ENCODE assay signal across 9 cellular contexts in genomic region chr12:2845280-2845679, GRCh38. TPM values are rescaled to one million over a fixed set of nuclear protein-coding genes. Genes with fewer than 3 reads are reported as not detected.
DNase-seq lines count a peak whose midpoint lies in the region; ATAC-seq and TF ChIP-seq lines count a peak whose summit lies in the region.
"Had no signal": no experiment of that assay in that cellular context is flagged by ENCODE, and none has a peak within 500 bp of the region (broad histone marks: within the 10 kb centered on the region; RNA-seq: fewer than 3 reads in every experiment).

No MANE protein-coding gene starts in this region.

- 61 to 71% methylated on average over 2 to 4 of the region's 6 CpGs for WGBS in mesodermal cell (ENCODE audit: insufficient coverage in 2 of 2), 2 experiments

- no peak for ATAC-seq in left colon

- intact Hi-C loops in left colon (cut with DNase I, micrococcal nuclease) = no loop called here

- no peaks in the 10 kb centered on the region for H3K9me3 ChIP-seq in mesodermal cell (ENCODE audit: control insufficient read depth, low read length)

- H3K4me3 ChIP-seq in cardiac fibroblast (replicated peaks in 1 of 2; ENCODE audit: low read depth in 2 of 2, low read length in 2 of 2) (no peak overlapping the region), mesodermal cell (ENCODE audit: extremely low read depth, insufficient read depth, low read length, poor library complexity, severe bottlenecking) (no peak overlapping the region)

- H3K36me3 ChIP-seq in mesodermal cell (ENCODE audit: control insufficient read depth, insufficient read depth, low read length) = no peaks in the 10 kb centered on the region

- peak overlapping the region; percentile 70 for H3K27ac ChIP-seq in mesodermal cell (ENCODE audit: low read depth, low read length, severe bottlenecking)

- TF ChIP-seq CTCF in cardiac fibroblast (IDR thresholded peaks at IDR 0.05; ENCODE audit: low read depth, low read length) = no peak

- DNase-seq in EH (ENCODE audit: low read depth) (peak; percentile 76), cardiac fibroblast (ENCODE audit: low read depth in 2 of 2) (peak; percentile 72 to 89), NCI-H510A treated with DMSO at 0.1 percent for 48 hours (lab: John Stamatoyannopoulos, UW) (no peak), A172 (ENCODE audit: low spot score) (no peak), left colon (no peak)
- DNase-seq: NCI-H2029 treated with DMSO at 0.1 percent for 48 hours had no signal

- peaks cover 17% of the 10 kb centered on the region for H3K4me1 ChIP-seq in mesodermal cell (ENCODE audit: control insufficient read depth, insufficient read depth, low read length, poor library complexity, severe bottlenecking)

RNA-seq across cellular contexts. Expression of gene NRIP2, which starts 10.4 kb away (rescaled TPM):
- polyA plus RNA-seq in mesodermal cell (2013, experiment 1 of 2) = 0.96 TPM
- 0.76 TPM for polyA plus RNA-seq in mesodermal cell (2013, experiment 2 of 2)
- total RNA-seq in A172 (2014; rRNA removed; shearing (Covaris generic)) = not detected in 2 replicates
- total RNA-seq in left colon = 1 to 10 TPM; 1.2 to 1.8 TPM
- total RNA-seq: CD4-positive, CD25-positive, alpha-beta regulatory T cell had no signal

RNA-seq across cellular contexts. Expression of gene TEX52, which starts 11.6 kb away (rescaled TPM):
- polyA plus RNA-seq in mesodermal cell (2013, experiment 1 of 2) = not detected
- polyA plus RNA-seq in mesodermal cell (2013, experiment 2 of 2) = not detected
- total RNA-seq in A172 (2014; rRNA removed; shearing (Covaris generic)) = not detected in 2 replicates
- total RNA-seq in left colon = not detected
- total RNA-seq: CD4-positive, CD25-positive, alpha-beta regulatory T cell had no signal
- polyA plus RNA-seq: CD4-positive, CD25-positive, alpha-beta regulatory T cell; esophagus had no signal

RNA-seq across cellular contexts. Expression of gene FOXM1, which starts 31.7 kb away (rescaled TPM):
- 54.0 TPM for polyA plus RNA-seq in mesodermal cell (2013, experiment 1 of 2)
- 52.0 TPM for polyA plus RNA-seq in mesodermal cell (2013, experiment 2 of 2)
- 32.9 and 33.8 TPM in 2 replicates for total RNA-seq in A172 (2014; rRNA removed; shearing (Covaris generic))
- total RNA-seq in left colon = 10 to 100 TPM in 1 of 2 donors, 1 to 10 TPM in 1; 6.5 to 19.8 TPM

RNA-seq across cellular contexts. Expression of gene RHNO1, which starts 31.7 kb away (rescaled TPM):
- 56.5 TPM for polyA plus RNA-seq in mesodermal cell (2013, experiment 1 of 2)
- polyA plus RNA-seq in mesodermal cell (2013, experiment 2 of 2) = 44.9 TPM
- 30.2 and 41.6 TPM in 2 replicates for total RNA-seq in A172 (2014; rRNA removed; shearing (Covaris generic))
- total RNA-seq in left colon = 10 to 100 TPM; 18.5 to 20.6 TPM

RNA-seq across cellular contexts. Expression of gene ITFG2, which starts 32.8 kb away (rescaled TPM):
- 13.6 TPM for polyA plus RNA-seq in mesodermal cell (2013, experiment 1 of 2)
- 9.1 TPM for polyA plus RNA-seq in mesodermal cell (2013, experiment 2 of 2)
- total RNA-seq in A172 (2014; rRNA removed; shearing (Covaris generic)) = 7.2 and 23.4 TPM in 2 replicates
- total RNA-seq in left colon = 10 to 100 TPM; 31.3 to 31.8 TPM

Comparison
In these comparisons a context has a peak if more than half of its experiments do, and no peak if none do; other contexts are left out.
1. DNase-seq: peak in EH (single experiment) and cardiac fibroblast (2 of 2); none in NCI-H510A treated with DMSO at 0.1 percent for 48 hours (single experiment), A172 (single experiment) and left colon (0 of 2).